12 cellular contexts compared by ENCODE assay signal in genomic region chr20:47276251-47276650, GRCh38.
DNase-seq lines count a peak whose midpoint lies in the region; ATAC-seq and TF ChIP-seq lines count a peak whose summit lies in the region.
"Had no signal": no experiment of that assay in that cellular context is flagged by ENCODE, and none has a peak within 500 bp of the region (broad histone marks: within the 10 kb centered on the region; RNA-seq: fewer than 3 reads in every experiment).

No MANE protein-coding gene starts in this region.

- ATAC-seq in SK-N-SH treated with all-trans-retinoic acid at 6 μM for 48 hours = no peak
- ATAC-seq in stimulated activated naive B cell treated with anti-CD40 and anti-IgM and Interleukin-4, amounts not matched to agents 10 μg/mL and 1 μg/mL and 100 μg/mL, for 72 hours (replicated peaks) = no peak
- no peak for ATAC-seq in GM21529 (IDR thresholded peaks at IDR 0.05; ENCODE audit: unreplicated experiment)
- ATAC-seq: stimulated activated naive CD8-positive, alpha-beta T cell treated with anti-CD3 and anti-CD28 coated beads, Interleukin-15, amount 100 ng/mL, for 72 hours had no signal

- no peak for TF ChIP-seq RAD21 in SK-N-SH (IDR thresholded peaks at IDR 0.05; ENCODE audit: low read length)

- TF ChIP-seq CTCF in SK-N-SH (IDR thresholded peaks at IDR 0.05) (no peak), esophagus muscularis mucosa (IDR thresholded peaks at IDR 0.05) (no peak)

- CTCF ChIA-PET in SK-N-SH (lab: Yijun Ruan, JAX) = interaction anchor here (1.3 to 16.3 kb wide), 3 partner anchors 70 to 105 kb away, joined by 4 to 546 read pairs (median 4); no protein-coding TSS in a partner anchor

- H3K4me2 ChIP-seq in SK-N-SH = peak overlapping the region; percentile 41; the same call in 1 of the 2 replicates

- no peaks in the 10 kb centered on the region for H3K9me2 ChIP-seq in SK-N-SH

- H4K20me1 ChIP-seq in SK-N-SH (ENCODE audit: insufficient read depth) = no peaks in the 10 kb centered on the region

- TF ChIP-seq POLR2A in esophagus muscularis mucosa (IDR thresholded peaks at IDR 0.05; ENCODE audit: low read depth) = no peak

- intact Hi-C loops in esophagus muscularis mucosa (cut with DNase I) = no loop called here

- H3K27me3 ChIP-seq in SK-N-SH (ENCODE audit: insufficient read depth) = no peaks in the 10 kb centered on the region
- no peaks in the 10 kb centered on the region for H3K27me3 ChIP-seq in SJSA1 (replicated peaks)
- H3K27me3 ChIP-seq in esophagus muscularis mucosa = no peaks in the 10 kb centered on the region

- H3K4me1 Mint-ChIP-seq in stimulated activated naive B cell treated with anti-CD40 and anti-IgM and Interleukin-4, amounts not matched to agents 10 μg/mL and 1 μg/mL and 100 μg/mL, for 72 hours = peaks cover 39 to 59% of the 10 kb centered on the region in 2 donors

- POLR2A ChIA-PET in SK-N-SH (lab: Yijun Ruan, JAX) = no interaction called here

- H3K36me3 Mint-ChIP-seq in stimulated activated naive B cell treated with anti-CD40 and anti-IgM and Interleukin-4, amounts not matched to agents 10 μg/mL and 1 μg/mL and 100 μg/mL, for 72 hours = peaks cover 58 to 65% of the 10 kb centered on the region in 2 donors

- H3K27me3 Mint-ChIP-seq in stimulated activated naive B cell treated with anti-CD40 and anti-IgM and Interleukin-4, amounts not matched to agents 10 μg/mL and 1 μg/mL and 100 μg/mL, for 72 hours = no peaks in the 10 kb centered on the region
- H3K27me3 Mint-ChIP-seq: stimulated activated naive CD8-positive, alpha-beta T cell treated with anti-CD3 and anti-CD28 coated beads, Interleukin-15, amount 100 ng/mL, for 72 hours had no signal

- 95% methylated on average over 17 of the region's 20 CpGs for WGBS in SK-N-SH (ENCODE audit: low lambda C conversion rate)
- 97% methylated on average over 13 of the region's 20 CpGs for WGBS in esophagus muscularis mucosa

- H3K36me3 ChIP-seq in SK-N-SH (replicated peaks in 1 of 2; ENCODE audit: control insufficient read depth in 1 of 2, insufficient read depth in 2 of 2, low read length in 1 of 2) (peaks cover 15 to 49% of the 10 kb centered on the region in 2 experiments), SJSA1 (peaks cover 44% of the 10 kb centered on the region), esophagus muscularis mucosa (peaks cover 9 to 54% (median 51%) of the 10 kb centered on the region in 4 donors)

- H3K27ac Mint-ChIP-seq in stimulated activated naive B cell treated with anti-CD40 and anti-IgM and Interleukin-4, amounts not matched to agents 10 μg/mL and 1 μg/mL and 100 μg/mL, for 72 hours = peak overlapping the region; percentile 88

- H3K4me3 Mint-ChIP-seq in stimulated activated naive B cell treated with anti-CD40 and anti-IgM and Interleukin-4, amounts not matched to agents 10 μg/mL and 1 μg/mL and 100 μg/mL, for 72 hours = peak overlapping the region in 1 of 2 donors; percentile 6

- H3K4me3 ChIP-seq in SK-N-SH (ENCODE audit: low read depth in 2 of 2, low read length in 1 of 2) (no peak overlapping the region), SJSA1 (no peak overlapping the region), esophagus muscularis mucosa (no peak overlapping the region)

- H3K9ac ChIP-seq in SK-N-SH = no peak overlapping the region

- TF ChIP-seq EP300 in SK-N-SH (IDR thresholded peaks at IDR 0.05; ENCODE audit: borderline replicate concordance in 1 of 2, low read depth in 1 of 2, low read length in 1 of 2) (no peak), esophagus muscularis mucosa (IDR thresholded peaks at IDR 0.05) (no peak)

- H3K79me2 ChIP-seq in SK-N-SH (ENCODE audit: insufficient read depth) = peaks cover 49% of the 10 kb centered on the region

- H3K9me3 Mint-ChIP-seq in stimulated activated naive B cell treated with anti-CD40 and anti-IgM and Interleukin-4, amounts not matched to agents 10 μg/mL and 1 μg/mL and 100 μg/mL, for 72 hours = no peaks in the 10 kb centered on the region
- H3K9me3 Mint-ChIP-seq: stimulated activated naive CD8-positive, alpha-beta T cell treated with anti-CD3 and anti-CD28 coated beads, Interleukin-15, amount 100 ng/mL, for 72 hours had no signal

- peaks cover 72% of the 10 kb centered on the region for H3F3A ChIP-seq in SK-N-SH (replicated peaks; ENCODE audit: insufficient read depth)

- H3K4me1 ChIP-seq in SK-N-SH (ENCODE audit: control insufficient read depth in 1 of 2, insufficient read depth in 2 of 2, low read depth in 1 of 2, low read length in 1 of 2) (peaks cover 8 to 48% of the 10 kb centered on the region in 2 experiments), SJSA1 (replicated peaks) (peaks cover 60% of the 10 kb centered on the region), esophagus muscularis mucosa (peaks cover 48 to 65% (median 59%) of the 10 kb centered on the region in 4 donors)

- DNase-seq in SK-N-SH (no peak), SJSA1 (ENCODE audit: low read depth in 1 of 2, low spot score in 2 of 2) (no peak), esophagus muscularis mucosa (ENCODE audit: extremely low spot score) (no peak), NCI-H69 (lab: John Stamatoyannopoulos, UW) (no peak), NCI-H524 treated with DMSO at 0.1 percent for 48 hours (lab: John Stamatoyannopoulos, UW) (no peak)
- no peak for DNase-seq in stimulated activated naive B cell treated with anti-CD40 and anti-IgM and Interleukin-4, amounts not matched to agents 10 μg/mL and 1 μg/mL and 100 μg/mL, for 72 hours
- DNase-seq: activated CD8-positive, alpha-beta memory T cell treated with anti-CD3 and anti-CD28 coated beads for 24 hours; glutamatergic neuron; stimulated activated naive CD8-positive, alpha-beta T cell treated with anti-CD3 and anti-CD28 coated beads, Interleukin-15, amount 100 ng/mL, for 72 hours had no signal

- no peak overlapping the region for H2AFZ ChIP-seq in SK-N-SH (ENCODE audit: low read depth)

- H3K9me3 ChIP-seq in SK-N-SH (no peaks in the 10 kb centered on the region), SJSA1 (replicated peaks) (no peaks in the 10 kb centered on the region), esophagus muscularis mucosa (no peaks in the 10 kb centered on the region)

- H3K27ac ChIP-seq in SK-N-SH (ENCODE audit: low read depth in 2 of 2, low read length in 1 of 2) = peak overlapping the region; percentile 50 to 97; a peak in 3 of 4 replicates
- H3K27ac ChIP-seq in SJSA1 = peak overlapping the region; percentile 14; the same call in 1 of the 2 replicates
- H3K27ac ChIP-seq in esophagus muscularis mucosa (replicated peaks in 1 of 4) = peak overlapping the region; percentile 59 to 83 (median 78)
- H3K27ac ChIP-seq: 22Rv1 had no signal

TF ChIP-seq in SK-N-SH, 30 proteins besides CTCF, POLR2A, EP300 and RAD21 (continues in another document):
- TF ChIP-seq GABPA (IDR thresholded peaks at IDR 0.05; ENCODE audit: low read depth) (no peak), RFX5 (IDR thresholded peaks at IDR 0.05; ENCODE audit: low read length) (no peak), ELF1 (IDR thresholded peaks at IDR 0.05) (no peak), IRF3 (IDR thresholded peaks at IDR 0.05; ENCODE audit: low read depth, low read length) (no peak), USF1 (IDR thresholded peaks at IDR 0.05; ENCODE audit: borderline replicate concordance, low read depth) (no peak), FOXJ3 (CRISPR knock-in tag; IDR thresholded peaks at IDR 0.05) (no peak), JUND (IDR thresholded peaks at IDR 0.05) (no peak), FOXM1 (IDR thresholded peaks at IDR 0.05; ENCODE audit: low read depth) (no peak), TCF12 (IDR thresholded peaks at IDR 0.05) (no peak), POLR2AphosphoS5 (IDR thresholded peaks at IDR 0.05; ENCODE audit: low read depth, low read length) (no peak)

TF ChIP-seq in SK-N-SH treated with all-trans-retinoic acid at 6 μM for 48 hours, 23 proteins besides CTCF, POLR2A, EP300 and RAD21:
- TF ChIP-seq POU6F1 (CRISPR knock-in tag; IDR thresholded peaks at IDR 0.05; ENCODE audit: borderline replicate concordance, low read depth) = no peak
- no peak for TF ChIP-seq BACH2 (CRISPR knock-in tag; IDR thresholded peaks at IDR 0.05; ENCODE audit: borderline replicate concordance)
- no peak for TF ChIP-seq ARNTL (CRISPR knock-in tag; IDR thresholded peaks at IDR 0.05; ENCODE audit: borderline replicate concordance, low read depth)
- no peak for TF ChIP-seq ZNF565 (CRISPR knock-in tag; conservative IDR thresholded peaks at IDR 0.05; ENCODE audit: low read depth)
- TF ChIP-seq, protein P1, sequence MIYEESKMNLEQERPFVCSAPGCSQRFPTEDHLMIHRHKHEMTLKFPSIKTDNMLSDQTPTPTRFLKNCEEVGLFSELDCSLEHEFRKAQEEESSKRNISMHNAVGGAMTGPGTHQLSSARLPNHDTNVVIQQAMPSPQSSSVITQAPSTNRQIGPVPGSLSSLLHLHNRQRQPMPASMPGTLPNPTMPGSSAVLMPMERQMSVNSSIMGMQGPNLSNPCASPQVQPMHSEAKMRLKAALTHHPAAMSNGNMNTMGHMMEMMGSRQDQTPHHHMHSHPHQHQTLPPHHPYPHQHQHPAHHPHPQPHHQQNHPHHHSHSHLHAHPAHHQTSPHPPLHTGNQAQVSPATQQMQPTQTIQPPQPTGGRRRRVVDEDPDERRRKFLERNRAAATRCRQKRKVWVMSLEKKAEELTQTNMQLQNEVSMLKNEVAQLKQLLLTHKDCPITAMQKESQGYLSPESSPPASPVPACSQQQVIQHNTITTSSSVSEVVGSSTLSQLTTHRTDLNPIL (CRISPR knock-in tag; IDR thresholded peaks at IDR 0.05; ENCODE audit: low read depth) = no peak
- TF ChIP-seq TOX (CRISPR knock-in tag; IDR thresholded peaks at IDR 0.05; ENCODE audit: borderline replicate concordance) = no peak

Comparison
In these comparisons a context has a peak if more than half of its experiments do, and no peak if none do; other contexts are left out.
1. H3K27ac ChIP-seq: peak in every context shown above with its lines; median percentile 78 in esophagus muscularis mucosa; 74 in SK-N-SH; 14 in SJSA1.